Comparison of ENCODE assay signal across 1 cellular context in genomic region chr14:69991422-69991821, GRCh38.
TF ChIP-seq lines count a peak whose summit lies in the region.

No MANE protein-coding gene starts in this region.

TF ChIP-seq in A549, 52 proteins besides CTCF, POLR2A, EP300 and RAD21 (continued from another document):
- TF ChIP-seq, protein P1, sequence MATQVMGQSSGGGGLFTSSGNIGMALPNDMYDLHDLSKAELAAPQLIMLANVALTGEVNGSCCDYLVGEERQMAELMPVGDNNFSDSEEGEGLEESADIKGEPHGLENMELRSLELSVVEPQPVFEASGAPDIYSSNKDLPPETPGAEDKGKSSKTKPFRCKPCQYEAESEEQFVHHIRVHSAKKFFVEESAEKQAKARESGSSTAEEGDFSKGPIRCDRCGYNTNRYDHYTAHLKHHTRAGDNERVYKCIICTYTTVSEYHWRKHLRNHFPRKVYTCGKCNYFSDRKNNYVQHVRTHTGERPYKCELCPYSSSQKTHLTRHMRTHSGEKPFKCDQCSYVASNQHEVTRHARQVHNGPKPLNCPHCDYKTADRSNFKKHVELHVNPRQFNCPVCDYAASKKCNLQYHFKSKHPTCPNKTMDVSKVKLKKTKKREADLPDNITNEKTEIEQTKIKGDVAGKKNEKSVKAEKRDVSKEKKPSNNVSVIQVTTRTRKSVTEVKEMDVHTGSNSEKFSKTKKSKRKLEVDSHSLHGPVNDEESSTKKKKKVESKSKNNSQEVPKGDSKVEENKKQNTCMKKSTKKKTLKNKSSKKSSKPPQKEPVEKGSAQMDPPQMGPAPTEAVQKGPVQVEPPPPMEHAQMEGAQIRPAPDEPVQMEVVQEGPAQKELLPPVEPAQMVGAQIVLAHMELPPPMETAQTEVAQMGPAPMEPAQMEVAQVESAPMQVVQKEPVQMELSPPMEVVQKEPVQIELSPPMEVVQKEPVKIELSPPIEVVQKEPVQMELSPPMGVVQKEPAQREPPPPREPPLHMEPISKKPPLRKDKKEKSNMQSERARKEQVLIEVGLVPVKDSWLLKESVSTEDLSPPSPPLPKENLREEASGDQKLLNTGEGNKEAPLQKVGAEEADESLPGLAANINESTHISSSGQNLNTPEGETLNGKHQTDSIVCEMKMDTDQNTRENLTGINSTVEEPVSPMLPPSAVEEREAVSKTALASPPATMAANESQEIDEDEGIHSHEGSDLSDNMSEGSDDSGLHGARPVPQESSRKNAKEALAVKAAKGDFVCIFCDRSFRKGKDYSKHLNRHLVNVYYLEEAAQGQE (IDR thresholded peaks at IDR 0.05): no peak
- TF ChIP-seq ZC3H11A (IDR thresholded peaks at IDR 0.05) (no peak), SREBF2 (IDR thresholded peaks at IDR 0.05) (no peak), NR3C1 (IDR thresholded peaks at IDR 0.05) (no peak), PHF8 (IDR thresholded peaks at IDR 0.05; ENCODE audit: borderline replicate concordance, low read depth) (no peak), SMC3 (IDR thresholded peaks at IDR 0.05) (no peak)
TF ChIP-seq in A549: peak in this region for 0.
